ENCODE assay signal across 8 cellular contexts in genomic region chr2:36770542-36771287, GRCh38.
DNase-seq lines count a peak whose midpoint lies in the region; ATAC-seq, FAIRE-seq and TF ChIP-seq lines count a peak whose summit lies in the region.

No MANE protein-coding gene starts in this region.

- intact Hi-C loops in posterior cingulate gyrus (cut with DNase I), result no loop called here

- DNase-seq in activated naive CD4-positive, alpha-beta T cell treated with Interleukin-2 at 50 U/mL for 16 hours, result peak; percentile 37
- no peak for DNase-seq in activated naive CD4-positive, alpha-beta T cell treated with anti-CD3 and anti-CD28 coated beads, Interleukin-2, amount 50 U/mL, for 16 hours
- DNase-seq in RPMI7951 (ENCODE audit: low read depth), result peak; percentile 63
- DNase-seq in astrocyte of the cerebellum (ENCODE audit: low read depth), result no peak
- DNase-seq in left lobe of liver (ENCODE audit: low spot score), result no peak
- peak; percentile 84 for DNase-seq in urothelium cell line (ENCODE audit: low spot score)
- no peak for DNase-seq in posterior cingulate gyrus

- TF ChIP-seq CTCF in astrocyte of the cerebellum (IDR thresholded peaks at IDR 0.05; ENCODE audit: low read depth, low read length, missing control alignments), result peak; percentile 33

- ATAC-seq in HG03432 (IDR thresholded peaks at IDR 0.05; ENCODE audit: unreplicated experiment), result peak; percentile 74
- peak; percentile 57 for ATAC-seq in left lobe of liver

- FAIRE-seq in urothelium cell line (lab: Jason Lieb, UNC), result no peak

- in situ Hi-C loops in astrocyte of the cerebellum (cut with HindIII; ENCODE audit: low sequenced_read_pairs), result no loop called here

- H3K4me3 ChIP-seq in astrocyte of the cerebellum (ENCODE audit: low read depth, low read length), result no peak overlapping the region

Comparison
In these comparisons a context has a peak if more than half of its experiments do, and no peak if none do; other contexts are left out.
1. DNase-seq: peak in activated naive CD4-positive, alpha-beta T cell treated with Interleukin-2 at 50 U/mL for 16 hours (single experiment), RPMI7951 (single experiment) and urothelium cell line (single experiment); none in activated naive CD4-positive, alpha-beta T cell treated with anti-CD3 and anti-CD28 coated beads, Interleukin-2, amount 50 U/mL, for 16 hours (single experiment), astrocyte of the cerebellum (single experiment), left lobe of liver (single experiment) and posterior cingulate gyrus (0 of 10).